ENCODE assay signal across 21 cellular contexts in the genomic region with DNA sequence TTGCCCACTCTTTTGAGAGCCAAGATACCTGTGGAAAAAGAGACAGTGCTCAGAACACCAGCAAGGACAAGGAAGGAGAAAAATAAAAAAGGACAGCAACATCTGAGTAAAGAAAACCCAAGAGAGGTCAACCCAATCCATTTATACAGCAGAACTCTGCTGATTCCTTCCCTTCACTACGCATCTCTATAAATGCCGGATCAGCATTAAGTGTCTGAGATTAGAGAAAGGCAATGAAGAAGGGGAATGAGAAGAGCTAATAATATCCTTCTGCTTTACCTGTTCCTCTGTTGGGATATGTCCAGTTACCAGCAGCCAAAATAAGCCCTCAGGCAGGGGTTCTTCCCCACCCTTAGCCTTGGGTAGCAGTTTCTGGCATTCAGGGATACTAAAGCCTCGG. TPM values are rescaled to one million over a fixed set of nuclear protein-coding genes. Genes with fewer than 3 reads are reported as not detected.
DNase-seq lines count a peak whose midpoint lies in the region; ATAC-seq and TF ChIP-seq lines count a peak whose summit lies in the region.
"Had no signal": no experiment of that assay in that cellular context is flagged by ENCODE, and none has a peak within 500 bp of the region (broad histone marks: within the 10 kb centered on the region; RNA-seq: fewer than 3 reads in every experiment).

No MANE protein-coding gene starts in this region.

- H3K27me3 ChIP-seq in IMR-90 (ENCODE audit: control insufficient read depth, insufficient read depth, low read length): no peaks in the 10 kb centered on the region
- H3K27me3 ChIP-seq in sigmoid colon: no peaks in the 10 kb centered on the region
- H3K27me3 ChIP-seq: BLaER1 had no signal

- no peak overlapping the region for H3K14ac ChIP-seq in IMR-90 (replicated peaks; ENCODE audit: low read depth, low read length)

- H3K9me3 ChIP-seq in IMR-90 (ENCODE audit: control insufficient read depth, insufficient read depth, low read length): no peaks in the 10 kb centered on the region
- no peaks in the 10 kb centered on the region for H3K9me3 ChIP-seq in sigmoid colon
- H3K9me3 ChIP-seq: BLaER1 had no signal

- in situ Hi-C loops in IMR-90 (cut with MboI; ENCODE audit: low sequenced_read_pairs): no loop called here

- H3K23ac ChIP-seq in IMR-90 (ENCODE audit: low read depth, low read length): no peak overlapping the region

- DNase-seq in activated CD4-positive, alpha-beta memory T cell treated with anti-CD3 and anti-CD28 coated beads for 36 hours: no peak
- DNase-seq in activated CD4-positive, alpha-beta memory T cell treated with anti-CD3 and anti-CD28 coated beads, Interleukin-2, amount 10 ng/mL, durations not matched to agents 7 days and 5 days: no peak
- DNase-seq in IMR-90: no peak
- no peak for DNase-seq in central memory CD8-positive, alpha-beta T cell (ENCODE audit: low spot score in 2 of 2)
- no peak for DNase-seq in sigmoid colon
- DNase-seq in GDM1 (lab: John Stamatoyannopoulos, UW): no peak
- no peak for DNase-seq in stimulated activated CD4-positive, alpha-beta T cell treated with anti-CD3 and anti-CD28 coated beads, Interleukin-1b, Interleukin-23, amount 100 ng/mL, for 48 hours
- DNase-seq: Calu3; CD4-positive, alpha-beta memory T cell; GOT3; KG1; MV-4-11; NCI-H1417; NCI-H187 treated with DMSO at 0.1 percent for 48 hours; NCI-H2227 treated with DMSO at 0.1 percent for 48 hours; NCI-H510A treated with DMSO at 0.1 percent for 48 hours; NCI-H82; OCI-M1; Right ventricle myocardium superior had no signal

- no peak overlapping the region for H3K4me3 Mint-ChIP-seq in activated CD4-positive, alpha-beta memory T cell treated with anti-CD3 and anti-CD28 coated beads for 36 hours
- H3K4me3 Mint-ChIP-seq in activated CD4-positive, alpha-beta memory T cell treated with anti-CD3 and anti-CD28 coated beads, Interleukin-2, amount 10 ng/mL, durations not matched to agents 7 days and 5 days: no peak overlapping the region
- no peak overlapping the region for H3K4me3 Mint-ChIP-seq in central memory CD8-positive, alpha-beta T cell
- H3K4me3 Mint-ChIP-seq: CD4-positive, alpha-beta memory T cell had no signal

- no peak for ATAC-seq in IMR-90 (ENCODE audit: low read depth)
- no peak for ATAC-seq in central memory CD8-positive, alpha-beta T cell (replicated peaks; ENCODE audit: extremely low read depth, poor library complexity, severe bottlenecking)
- ATAC-seq in HG03378 (IDR thresholded peaks at IDR 0.05; ENCODE audit: unreplicated experiment): no peak

- H3K27ac Mint-ChIP-seq in activated CD4-positive, alpha-beta memory T cell treated with anti-CD3 and anti-CD28 coated beads for 36 hours: peak overlapping the region; percentile 33
- no peak overlapping the region for H3K27ac Mint-ChIP-seq in activated CD4-positive, alpha-beta memory T cell treated with anti-CD3 and anti-CD28 coated beads, Interleukin-2, amount 10 ng/mL, durations not matched to agents 7 days and 5 days
- peak overlapping the region; percentile 20 for H3K27ac Mint-ChIP-seq in central memory CD8-positive, alpha-beta T cell (ENCODE audit: low read depth)

- no peak overlapping the region for H2BK20ac ChIP-seq in IMR-90 (ENCODE audit: low read depth, low read length)

- H4K91ac ChIP-seq in IMR-90 (ENCODE audit: insufficient read depth, low read depth, low read length): no peak overlapping the region

- no TSS peak for BruUV-seq in IMR-90 (replicated peaks; lab: Mats Ljungman, UMichigan)

- no peak for TF ChIP-seq EP300 in sigmoid colon (IDR thresholded peaks at IDR 0.05)

- H3K4ac ChIP-seq in IMR-90 (ENCODE audit: low read depth, low read length): no peak overlapping the region

- peaks cover 4% of the 10 kb centered on the region; the same call in 1 of the 2 replicates for H3K4me1 ChIP-seq in IMR-90 (ENCODE audit: control insufficient read depth, insufficient read depth, low read length)
- H3K4me1 ChIP-seq in sigmoid colon: peaks cover 0 to 37% (median 13%) of the 10 kb centered on the region in 4 donors
- H3K4me1 ChIP-seq: BLaER1 had no signal

- no CpG with 5 or more reads among the region's 3 CpGs for whole genome bisulfite sequencing in IMR-90 (ENCODE audit: extremely low coverage in 2 of 2, insufficient read length in 1 of 2), 2 experiments
- WGBS in sigmoid colon, 2 donors: 96 to 97% methylated on average over 3 of the region's 3 CpGs

- no peak overlapping the region for H2BK120ac ChIP-seq in IMR-90 (ENCODE audit: low read depth, low read length)

- no peak overlapping the region for H3K56ac ChIP-seq in IMR-90 (ENCODE audit: extremely low read depth, insufficient read depth, low read length)

- no peak for TF ChIP-seq POLR2A in IMR-90 (IDR thresholded peaks at IDR 0.05; ENCODE audit: low read depth, low read length)
- TF ChIP-seq POLR2A in sigmoid colon (IDR thresholded peaks at IDR 0.05): no peak

- no peaks in the 10 kb centered on the region for H3K9me3 Mint-ChIP-seq in activated CD4-positive, alpha-beta memory T cell treated with anti-CD3 and anti-CD28 coated beads for 36 hours
- no peaks in the 10 kb centered on the region for H3K9me3 Mint-ChIP-seq in activated CD4-positive, alpha-beta memory T cell treated with anti-CD3 and anti-CD28 coated beads, Interleukin-2, amount 10 ng/mL, durations not matched to agents 7 days and 5 days
- H3K9me3 Mint-ChIP-seq in central memory CD8-positive, alpha-beta T cell: no peaks in the 10 kb centered on the region
- H3K9me3 Mint-ChIP-seq: CD4-positive, alpha-beta memory T cell had no signal

- no peak overlapping the region for H2BK15ac ChIP-seq in IMR-90 (ENCODE audit: low read depth, low read length)

- H3K4me3 ChIP-seq in IMR-90 (ENCODE audit: insufficient read depth, low read depth, low read length): no peak overlapping the region
- H3K4me3 ChIP-seq in sigmoid colon: no peak overlapping the region
- H3K4me3 ChIP-seq: BLaER1 had no signal

- peaks cover 52% of the 10 kb centered on the region for H3K36me3 ChIP-seq in IMR-90 (ENCODE audit: control insufficient read depth, insufficient read depth, low read length)
- peaks cover 30 to 92% (median 65%) of the 10 kb centered on the region in 4 donors for H3K36me3 ChIP-seq in sigmoid colon

- POLR2A ChIA-PET in activated CD4-positive, alpha-beta memory T cell treated with anti-CD3 and anti-CD28 coated beads for 36 hours (lab: Charles Lee): no interaction called here
- POLR2A ChIA-PET in activated CD4-positive, alpha-beta memory T cell treated with anti-CD3 and anti-CD28 coated beads, Interleukin-2, amount 10 ng/mL, durations not matched to agents 7 days and 5 days (lab: Charles Lee): interaction anchor here (1.0 to 1.5 kb wide), 2 partner anchors 15 to 16 kb away, joined by 3 read pairs; partner anchors contain the start of gene COQ10A
- POLR2A ChIA-PET in IMR-90 (lab: Charles Lee; ENCODE audit: unreplicated experiment): no interaction called here

- intact Hi-C loops in activated CD4-positive, alpha-beta memory T cell treated with anti-CD3 and anti-CD28 coated beads for 36 hours (cut with micrococcal nuclease): no loop called here
- intact Hi-C loops in IMR-90 (cut with micrococcal nuclease): no loop called here
- intact Hi-C loops in sigmoid colon (cut with DNase I): no loop called here

- H3K4me2 ChIP-seq in IMR-90 (ENCODE audit: low read depth, low read length): no peak overlapping the region
- H3K4me2 ChIP-seq: BLaER1 had no signal

- no peak overlapping the region for H2BK5ac ChIP-seq in IMR-90 (ENCODE audit: low read depth, low read length, poor library complexity, severe bottlenecking)

- H3K36me3 Mint-ChIP-seq in activated CD4-positive, alpha-beta memory T cell treated with anti-CD3 and anti-CD28 coated beads for 36 hours: peaks cover 38% of the 10 kb centered on the region
- H3K36me3 Mint-ChIP-seq in activated CD4-positive, alpha-beta memory T cell treated with anti-CD3 and anti-CD28 coated beads, Interleukin-2, amount 10 ng/mL, durations not matched to agents 7 days and 5 days (ENCODE audit: low read depth): peaks cover 57% of the 10 kb centered on the region
- peaks cover 75% of the 10 kb centered on the region for H3K36me3 Mint-ChIP-seq in central memory CD8-positive, alpha-beta T cell (ENCODE audit: insufficient read depth)

- no peak overlapping the region for H3K18ac ChIP-seq in IMR-90 (ENCODE audit: low read depth, low read length)

- no peak overlapping the region for H4K5ac ChIP-seq in IMR-90 (ENCODE audit: low read depth, low read length)

- H2AK9ac ChIP-seq in IMR-90 (replicated peaks; ENCODE audit: low read depth, low read length, poor library complexity): no peak overlapping the region

- dilution Hi-C loops in IMR-90 (cut with HindIII; ENCODE audit: low sequenced_read_pairs, unreplicated experiment): no loop called here

- TF ChIP-seq CTCF in IMR-90 (conservative IDR thresholded peaks at IDR 0.05; ENCODE audit: low read depth, low read length): no peak
- TF ChIP-seq CTCF in sigmoid colon (IDR thresholded peaks at IDR 0.05): no peak

- CTCF ChIA-PET in activated CD4-positive, alpha-beta memory T cell treated with anti-CD3 and anti-CD28 coated beads for 36 hours (lab: Charles Lee): interaction anchor here (0.8 to 0.9 kb wide), 2 partner anchors 93 to 182 kb away, joined by 3 read pairs; partner anchors contain the start of gene SMARCC2
- CTCF ChIA-PET in activated CD4-positive, alpha-beta memory T cell treated with anti-CD3 and anti-CD28 coated beads, Interleukin-2, amount 10 ng/mL, durations not matched to agents 7 days and 5 days (lab: Charles Lee): no interaction called here
- CTCF ChIA-PET in IMR-90 (lab: Yijun Ruan, JAX): no interaction called here

- H3K27ac ChIP-seq in IMR-90 (ENCODE audit: insufficient read depth, low read length) (no peak overlapping the region), sigmoid colon (peak overlapping the region in 3 of 4 donors; percentile 62 to 72 (median 62))
- H3K27ac ChIP-seq: BLaER1 had no signal

- no peaks in the 10 kb centered on the region for H3K9me1 ChIP-seq in IMR-90 (ENCODE audit: insufficient read depth, low read length)

- no peak for TF ChIP-seq RAD21 in IMR-90 (IDR thresholded peaks at IDR 0.05; ENCODE audit: low read length)

- H3K79me1 ChIP-seq in IMR-90 (ENCODE audit: low read depth in 1 of 2, low read length in 2 of 2): peaks cover 17 to 26% of the 10 kb centered on the region in 2 experiments

- H3K9ac ChIP-seq in IMR-90 (ENCODE audit: low read depth, low read length): no peak overlapping the region
- H3K9ac ChIP-seq: BLaER1 had no signal

- H4K20me1 ChIP-seq in IMR-90 (ENCODE audit: insufficient read depth, low read length): peaks cover 9% of the 10 kb centered on the region; the same call in 1 of the 2 replicates

- H3K4me1 Mint-ChIP-seq in activated CD4-positive, alpha-beta memory T cell treated with anti-CD3 and anti-CD28 coated beads for 36 hours (ENCODE audit: low read depth): no peaks in the 10 kb centered on the region
- H3K4me1 Mint-ChIP-seq in activated CD4-positive, alpha-beta memory T cell treated with anti-CD3 and anti-CD28 coated beads, Interleukin-2, amount 10 ng/mL, durations not matched to agents 7 days and 5 days: peaks cover 4% of the 10 kb centered on the region
- H3K4me1 Mint-ChIP-seq in central memory CD8-positive, alpha-beta T cell: no peaks in the 10 kb centered on the region

- H3K27me3 Mint-ChIP-seq in activated CD4-positive, alpha-beta memory T cell treated with anti-CD3 and anti-CD28 coated beads for 36 hours: no peaks in the 10 kb centered on the region
- no peaks in the 10 kb centered on the region for H3K27me3 Mint-ChIP-seq in activated CD4-positive, alpha-beta memory T cell treated with anti-CD3 and anti-CD28 coated beads, Interleukin-2, amount 10 ng/mL, durations not matched to agents 7 days and 5 days
- H3K27me3 Mint-ChIP-seq in central memory CD8-positive, alpha-beta T cell: no peaks in the 10 kb centered on the region
- H3K27me3 Mint-ChIP-seq: CD4-positive, alpha-beta memory T cell had no signal

- H2AFZ ChIP-seq in IMR-90 (replicated peaks; ENCODE audit: low read length, poor library complexity): no peak overlapping the region

- no peak overlapping the region for H4K8ac ChIP-seq in IMR-90 (ENCODE audit: low read depth in 2 of 2, low read length in 2 of 2)

- H2AK5ac ChIP-seq in IMR-90 (ENCODE audit: low read depth, low read length): no peak overlapping the region

RNA-seq across cellular contexts. Expression of gene COQ10A, which starts 15.8 kb away (rescaled TPM):
- total RNA-seq in activated CD4-positive, alpha-beta memory T cell treated with anti-CD3 and anti-CD28 coated beads for 36 hours: 1 to 10 TPM; 6.3 to 7.0 TPM
- total RNA-seq in activated CD4-positive, alpha-beta memory T cell treated with anti-CD3 and anti-CD28 coated beads, Interleukin-2, amount 10 ng/mL, durations not matched to agents 7 days and 5 days: 10 to 100 TPM; 12.8 to 16.7 TPM
- total RNA-seq in IMR-90 (2012; rRNA removed) (4.7 TPM in 2 replicates), sigmoid colon (10 to 100 TPM; 11.8 to 25.0 (median 19.9) TPM)
- polyA plus RNA-seq in IMR-90 (2012; rRNA removed) (10.2 and 10.8 TPM in 2 replicates), sigmoid colon (1 to 10 TPM; 2.4 to 6.2 (median 3.0) TPM)
- polyA plus RNA-seq in IMR-90 (2012; cell fraction: cytosol; rRNA removed): 4.8 and 6.9 TPM in 2 replicates
- 45.7 and 51.7 TPM in 2 replicates for polyA plus RNA-seq in IMR-90 (2012; cell fraction: nucleus; rRNA removed; ENCODE audit: low replicate concordance)

RNA-seq across cellular contexts. Expression of gene CS, which starts 17.5 kb away (rescaled TPM):
- total RNA-seq in activated CD4-positive, alpha-beta memory T cell treated with anti-CD3 and anti-CD28 coated beads for 36 hours: 100 to 1,000 TPM; 304 to 309 TPM
- total RNA-seq in activated CD4-positive, alpha-beta memory T cell treated with anti-CD3 and anti-CD28 coated beads, Interleukin-2, amount 10 ng/mL, durations not matched to agents 7 days and 5 days: 100 to 1,000 TPM; 188 to 193 TPM
- total RNA-seq in IMR-90 (2012; rRNA removed) (90.5 and 139 TPM in 2 replicates), sigmoid colon (100 to 1,000 TPM in 2 of 4 donors, 10 to 100 TPM in 2; 75.9 to 130 (median 99.6) TPM)
- polyA plus RNA-seq in IMR-90 (2012; rRNA removed) (120 and 146 TPM in 2 replicates), sigmoid colon (100 to 1,000 TPM; 102 to 151 (median 139) TPM)
- polyA plus RNA-seq in IMR-90 (2012; cell fraction: cytosol; rRNA removed): 47.1 and 68.1 TPM in 2 replicates
- 84.3 and 157 TPM in 2 replicates for polyA plus RNA-seq in IMR-90 (2012; cell fraction: nucleus; rRNA removed; ENCODE audit: low replicate concordance)

RNA-seq across cellular contexts. Expression of gene ANKRD52, which starts 24.4 kb away (rescaled TPM):
- total RNA-seq in activated CD4-positive, alpha-beta memory T cell treated with anti-CD3 and anti-CD28 coated beads for 36 hours: 10 to 100 TPM; 34.1 to 37.0 TPM
- total RNA-seq in activated CD4-positive, alpha-beta memory T cell treated with anti-CD3 and anti-CD28 coated beads, Interleukin-2, amount 10 ng/mL, durations not matched to agents 7 days and 5 days: 10 to 100 TPM; 46.4 to 50.1 TPM
- total RNA-seq in IMR-90 (2012; rRNA removed) (15.4 and 16.1 TPM in 2 replicates), sigmoid colon (10 to 100 TPM in 2 of 4 donors, 1 to 10 TPM in 2; 8.4 to 19.1 (median 10.5) TPM)
- polyA plus RNA-seq in IMR-90 (2012; rRNA removed) (35.9 and 36.2 TPM in 2 replicates), sigmoid colon (10 to 100 TPM in 1 of 3 donors, 1 to 10 TPM in 2; 4.2 to 20.1 (median 6.7) TPM)
- polyA plus RNA-seq in IMR-90 (2012; cell fraction: cytosol; rRNA removed): 21.3 and 23.2 TPM in 2 replicates
- polyA plus RNA-seq in IMR-90 (2012; cell fraction: nucleus; rRNA removed; ENCODE audit: low replicate concordance): 93.6 and 111 TPM in 2 replicates

RNA-seq across cellular contexts. Expression of gene CNPY2, which starts 33.2 kb away (rescaled TPM):
- total RNA-seq in activated CD4-positive, alpha-beta memory T cell treated with anti-CD3 and anti-CD28 coated beads for 36 hours: 10 to 100 TPM; 74.7 to 91.6 TPM
- 10 to 100 TPM; 95.0 to 99.3 TPM for total RNA-seq in activated CD4-positive, alpha-beta memory T cell treated with anti-CD3 and anti-CD28 coated beads, Interleukin-2, amount 10 ng/mL, durations not matched to agents 7 days and 5 days
- 65.2 and 76.7 TPM in 2 replicates for total RNA-seq in IMR-90 (2012; rRNA removed)
- polyA plus RNA-seq in IMR-90 (2012; rRNA removed): 175 and 177 TPM in 2 replicates
- 76.2 and 160 TPM in 2 replicates for polyA plus RNA-seq in IMR-90 (2012; cell fraction: cytosol; rRNA removed)
- polyA plus RNA-seq in IMR-90 (2012; cell fraction: nucleus; rRNA removed; ENCODE audit: low replicate concordance): 41.5 and 107 TPM in 2 replicates
- total RNA-seq in sigmoid colon: 10 to 100 TPM; 48.7 to 77.1 (median 67.9) TPM
- 100 to 1,000 TPM in 1 of 3 donors, 10 to 100 TPM in 2; 28.2 to 103 (median 39.6) TPM for polyA plus RNA-seq in sigmoid colon

RNA-seq across cellular contexts. Expression of gene PAN2, which starts 51.2 kb away (rescaled TPM):
- 10 to 100 TPM; 49.0 to 51.2 TPM for total RNA-seq in activated CD4-positive, alpha-beta memory T cell treated with anti-CD3 and anti-CD28 coated beads for 36 hours
- total RNA-seq in activated CD4-positive, alpha-beta memory T cell treated with anti-CD3 and anti-CD28 coated beads, Interleukin-2, amount 10 ng/mL, durations not matched to agents 7 days and 5 days: 10 to 100 TPM; 61.3 to 64.2 TPM
- total RNA-seq in IMR-90 (2012; rRNA removed) (7.5 and 9.7 TPM in 2 replicates), sigmoid colon (10 to 100 TPM; 26.4 to 67.0 (median 36.8) TPM)
- polyA plus RNA-seq in IMR-90 (2012; rRNA removed) (16.6 and 20.2 TPM in 2 replicates), sigmoid colon (10 to 100 TPM in 1 of 3 donors, 1 to 10 TPM in 2; 5.4 to 30.0 (median 5.5) TPM)
- 3.6 and 4.1 TPM in 2 replicates for polyA plus RNA-seq in IMR-90 (2012; cell fraction: cytosol; rRNA removed)
- 119 and 302 TPM in 2 replicates for polyA plus RNA-seq in IMR-90 (2012; cell fraction: nucleus; rRNA removed; ENCODE audit: low replicate concordance)
